In the genomic region with DNA sequence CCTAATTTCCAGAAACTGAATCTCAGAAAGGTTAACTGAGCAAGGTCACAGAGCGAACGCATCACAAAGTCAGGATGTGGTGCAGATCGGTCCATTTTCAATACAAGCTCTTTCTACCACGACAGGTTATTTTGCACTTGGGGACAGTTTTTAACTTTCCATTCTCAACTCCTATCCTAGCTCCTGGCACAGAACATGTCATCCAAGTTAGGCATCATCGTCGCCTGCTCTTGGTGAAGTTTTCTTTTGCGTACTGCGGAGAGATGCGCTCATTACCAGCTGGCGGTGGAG, we compare ENCODE assay signal across 8 cellular contexts. TPM values are rescaled to one million over a fixed set of nuclear protein-coding genes. Genes with fewer than 3 reads are reported as not detected.
DNase-seq lines count a peak whose midpoint lies in the region; TF ChIP-seq lines count a peak whose summit lies in the region.

No MANE protein-coding gene starts in this region.

- TF ChIP-seq CTCF in A673 (conservative IDR thresholded peaks at IDR 0.05; ENCODE audit: low read depth, low read length) (no peak), astrocyte of the spinal cord (IDR thresholded peaks at IDR 0.05; ENCODE audit: low read depth, low read length) (peak; percentile 9), type B pancreatic cell (conservative IDR thresholded peaks at IDR 0.05) (no peak)

- no peak overlapping the region for H3K14ac ChIP-seq in mesenchymal stem cell (ENCODE audit: low read length in 2 of 2)

- no peak overlapping the region for H3K27ac Mint-ChIP-seq in type B pancreatic cell

- H2AK5ac ChIP-seq in mesenchymal stem cell (ENCODE audit: low read length, severe bottlenecking): no peak overlapping the region

- H3K36me3 ChIP-seq in A673 (ENCODE audit: insufficient read depth, low read length, poor library complexity, severe bottlenecking) (peaks cover 16% of the 10 kb centered on the region), HAP-1 (replicated peaks) (peaks cover 21% of the 10 kb centered on the region), mesenchymal stem cell (ENCODE audit: control insufficient read depth in 1 of 2, insufficient read depth in 2 of 2, low read depth in 1 of 2, low read length in 2 of 2) (peaks cover 0 to 25% of the 10 kb centered on the region in 2 experiments)

- peaks cover 22% of the 10 kb centered on the region for H3K4me1 Mint-ChIP-seq in type B pancreatic cell (ENCODE audit: unreplicated experiment)

- H3K79me1 ChIP-seq in mesenchymal stem cell (replicated peaks; ENCODE audit: low read length, poor library complexity, severe bottlenecking): no peaks in the 10 kb centered on the region

- H3K4ac ChIP-seq in mesenchymal stem cell (ENCODE audit: low read depth in 1 of 2, low read length in 2 of 2): no peak overlapping the region

- H3K4me1 ChIP-seq in A673 (ENCODE audit: insufficient read depth, low read length, poor library complexity, severe bottlenecking) (peaks cover 4% of the 10 kb centered on the region), HAP-1 (peaks cover 8% of the 10 kb centered on the region), mesenchymal stem cell (ENCODE audit: control insufficient read depth, insufficient read depth, low read depth, low read length) (peaks cover 6% of the 10 kb centered on the region)

- WGBS in mesenchymal stem cell: under 1% methylated on average over 10 of the region's 10 CpGs

- peak overlapping the region; percentile 86 for H3K4me2 ChIP-seq in mesenchymal stem cell (ENCODE audit: low read length, poor library complexity, severe bottlenecking)

- H3K23ac ChIP-seq in mesenchymal stem cell (ENCODE audit: low read length in 2 of 2): no peak overlapping the region

- no peak overlapping the region for H3K4me3 Mint-ChIP-seq in type B pancreatic cell

- no peak overlapping the region for H2BK12ac ChIP-seq in mesenchymal stem cell (ENCODE audit: low read length in 2 of 2)

- CTCF ChIA-PET in A673 (lab: Charles Lee): interaction anchor here (1.3 kb wide), 1 partner anchor 12 kb away, joined by 6 read pairs; no protein-coding TSS in a partner anchor

- no peaks in the 10 kb centered on the region for H3K27me3 Mint-ChIP-seq in type B pancreatic cell

- no peaks in the 10 kb centered on the region for H3K9me3 Mint-ChIP-seq in type B pancreatic cell

- no peak overlapping the region for H2BK15ac ChIP-seq in mesenchymal stem cell (ENCODE audit: low read depth, poor library complexity, severe bottlenecking)

- H2AFZ ChIP-seq in mesenchymal stem cell (ENCODE audit: low read depth, low read length): no peak overlapping the region

- H2BK5ac ChIP-seq in mesenchymal stem cell (ENCODE audit: low read depth, low read length, poor library complexity, severe bottlenecking): no peak overlapping the region

- H3K27ac ChIP-seq in A673 (ENCODE audit: low read depth, low read length, poor library complexity, severe bottlenecking) (peak overlapping the region; percentile 8), mesenchymal stem cell (ENCODE audit: low read length, poor library complexity, severe bottlenecking) (peak overlapping the region; percentile 83)

- H3K4me3 ChIP-seq in A673 (ENCODE audit: low read depth, low read length, poor library complexity, severe bottlenecking) (peak overlapping the region; percentile 80), HAP-1 (peak overlapping the region; percentile 91), astrocyte of the spinal cord (ENCODE audit: low read depth, low read length) (peak overlapping the region; percentile 67), mesenchymal stem cell (ENCODE audit: insufficient read depth in 1 of 2, low read depth in 1 of 2, low read length in 2 of 2) (peak overlapping the region; percentile 35 to 93)

- H3K36me3 Mint-ChIP-seq in type B pancreatic cell: peaks cover 15% of the 10 kb centered on the region

- no peak overlapping the region for H4K91ac ChIP-seq in mesenchymal stem cell (ENCODE audit: low read length)

- no peak for DNase-seq in A673 (ENCODE audit: low spot score)
- DNase-seq in HAP-1 (ENCODE audit: low spot score in 2 of 2): no peak
- DNase-seq in astrocyte of the spinal cord (ENCODE audit: low read depth, low spot score): no peak
- no peak for DNase-seq in mesenchymal stem cell
- DNase-seq in activated naive CD4-positive, alpha-beta T cell treated with Interleukin-2 at 50 U/mL for 16 hours: no peak
- no peak for DNase-seq in activated effector memory CD4-positive, alpha-beta T cell treated with Interleukin-2 at 50 U/mL for 16 hours
- no peak for DNase-seq in AG08396 (ENCODE audit: low spot score)
- DNase-seq in type B pancreatic cell (ENCODE audit: extremely low spot score, unreplicated experiment): no peak

- in situ Hi-C loops in HAP-1 (cut with MboI; ENCODE audit: low sequenced_read_pairs) (loop anchor here (10.0 kb wide), 1 partner anchor 119 kb away; the partner anchor contains the start of gene TEX2), astrocyte of the spinal cord (cut with HindIII; ENCODE audit: low sequenced_read_pairs) (no loop called here)

- intact Hi-C loops in A673 (cut with micrococcal nuclease; ENCODE audit: unreplicated experiment): loop anchor here (5.0 kb wide), 1 partner anchor 117 kb away; the partner anchor contains the start of gene TEX2

- H3K27me3 ChIP-seq in A673 (replicated peaks; ENCODE audit: insufficient read depth, low read depth, low read length, poor library complexity) (no peaks in the 10 kb centered on the region), HAP-1 (ENCODE audit: low read depth) (no peaks in the 10 kb centered on the region), mesenchymal stem cell (ENCODE audit: control insufficient read depth in 1 of 2, insufficient read depth in 1 of 2, low read length in 2 of 2) (no peaks in the 10 kb centered on the region)

- H3K9me3 ChIP-seq in A673 (ENCODE audit: low read depth, low read length, poor library complexity, severe bottlenecking) (no peaks in the 10 kb centered on the region), HAP-1 (no peaks in the 10 kb centered on the region), mesenchymal stem cell (ENCODE audit: control insufficient read depth, low read length) (no peaks in the 10 kb centered on the region)

- H3K18ac ChIP-seq in mesenchymal stem cell (ENCODE audit: low read depth in 1 of 2, low read length in 2 of 2): peak overlapping the region in 1 of 2 experiments; percentile 49

- POLR2A ChIA-PET in A673 (lab: Charles Lee; ENCODE audit: low non-redundant PET): interaction anchor here (0.6 to 0.8 kb wide), 8 partner anchors 12 to 1551 kb away, joined by 3 to 7 read pairs (median 4); partner anchors contain the start of gene GNA13

- no peak overlapping the region for H2BK120ac ChIP-seq in mesenchymal stem cell (ENCODE audit: low read depth, low read length)

- BruUV-seq in A673 (replicated peaks; lab: Mats Ljungman, UMichigan): no TSS peak

- peak overlapping the region; percentile 97 for H3K9ac ChIP-seq in mesenchymal stem cell (ENCODE audit: low read length)

- no peak overlapping the region for H4K8ac ChIP-seq in mesenchymal stem cell (ENCODE audit: low read length)

RNA-seq across cellular contexts. Expression of gene ERN1, which starts 15.5 kb away (rescaled TPM):
- total RNA-seq in A673 (2021) (6.7 and 8.0 TPM in 2 replicates), type B pancreatic cell (ENCODE audit: low replicate concordance) (12.1 and 13.9 TPM in 2 replicates)
- polyA plus RNA-seq in mesenchymal stem cell (2013, experiment 1 of 2): 2.8 TPM
- 3.3 TPM for polyA plus RNA-seq in mesenchymal stem cell (2013, experiment 2 of 2)
